9 cellular contexts compared by ENCODE assay signal in genomic region chr12:57852195-57852594, GRCh38. TPM values are rescaled to one million over a fixed set of nuclear protein-coding genes. Genes with fewer than 3 reads are reported as not detected.
A peak's percentile ranks its signal among the peaks of the same experiment; 100 is the strongest.
DNase-seq lines count a peak whose midpoint lies in the region; ATAC-seq and TF ChIP-seq lines count a peak whose summit lies in the region.
"Had no signal": no experiment of that assay in that cellular context is flagged by ENCODE, and none has a peak within 500 bp of the region (broad histone marks: within the 10 kb centered on the region; RNA-seq: fewer than 3 reads in every experiment).

No MANE protein-coding gene starts in this region.

- ATAC-seq in right cardiac atrium (peak; percentile 13 to 53), HG02763 (IDR thresholded peaks at IDR 0.05; ENCODE audit: unreplicated experiment) (no peak), omental fat pad (ENCODE audit: low FRiP score) (no peak)

- H3K27ac ChIP-seq in BLaER1 (no peak overlapping the region), right cardiac atrium (ENCODE audit: low read length) (peak overlapping the region; percentile 65), ovary (peak overlapping the region; percentile 61 to 81)

- TF ChIP-seq CTCF in astrocyte of the cerebellum (IDR thresholded peaks at IDR 0.05; ENCODE audit: low read depth, low read length, missing control alignments) (no peak), ovary (IDR thresholded peaks at IDR 0.05) (no peak), BE2C (IDR thresholded peaks at IDR 0.05; ENCODE audit: low read depth, low read length) (no peak), omental fat pad (IDR thresholded peaks at IDR 0.05) (no peak)

- TF ChIP-seq EP300 in ovary (IDR thresholded peaks at IDR 0.05) = no peak

- DNase-seq in astrocyte of the cerebellum (ENCODE audit: low read depth) (no peak), right cardiac atrium (peak; percentile 28 to 76 (median 73)), ovary (no peak), NCI-H1105 treated with DMSO at 0.1 percent for 48 hours (lab: John Stamatoyannopoulos, UW) (no peak), BE2C (no peak), omental fat pad (ENCODE audit: low spot score) (no peak)
- DNase-seq: NCI-H1930 had no signal

- peaks cover 67% of the 10 kb centered on the region for H3K27me3 ChIP-seq in BLaER1
- H3K27me3 ChIP-seq in right cardiac atrium (ENCODE audit: control insufficient read depth, insufficient read depth) = no peaks in the 10 kb centered on the region
- no peaks in the 10 kb centered on the region for H3K27me3 ChIP-seq in ovary
- no peaks in the 10 kb centered on the region for H3K27me3 ChIP-seq in BE2C

- peaks cover 8% of the 10 kb centered on the region; the same call in 1 of the 2 replicates for H3K9me3 ChIP-seq in BLaER1
- no peaks in the 10 kb centered on the region for H3K9me3 ChIP-seq in right cardiac atrium (ENCODE audit: control insufficient read depth, low read length)
- H3K9me3 ChIP-seq in ovary = no peaks in the 10 kb centered on the region
- no peaks in the 10 kb centered on the region for H3K9me3 ChIP-seq in BE2C

- in situ Hi-C loops in astrocyte of the cerebellum (cut with HindIII; ENCODE audit: low sequenced_read_pairs) = no loop called here

- H3K36me3 ChIP-seq in BLaER1 (no peaks in the 10 kb centered on the region), ovary (no peaks in the 10 kb centered on the region), BE2C (no peaks in the 10 kb centered on the region)

- intact Hi-C loops in right cardiac atrium (cut with DNase I) (no loop called here), ovary (cut with DNase I) (no loop called here)

- H3K4me3 ChIP-seq in BLaER1 (peak overlapping the region; percentile 31; the same call in 1 of the 2 replicates), astrocyte of the cerebellum (ENCODE audit: low read depth, low read length) (peak overlapping the region; percentile 15), right cardiac atrium (ENCODE audit: low read length) (peak overlapping the region; percentile 21), ovary (peak overlapping the region; percentile 36), BE2C (ENCODE audit: low read depth, low read length) (no peak overlapping the region)

- H3K4me1 ChIP-seq in BLaER1 (peaks cover 35% of the 10 kb centered on the region), right cardiac atrium (ENCODE audit: control insufficient read depth, insufficient read depth, low read length) (peaks cover 11% of the 10 kb centered on the region), ovary (ENCODE audit: insufficient read depth) (peaks cover 6% of the 10 kb centered on the region), BE2C (no peaks in the 10 kb centered on the region)

- TF ChIP-seq POLR2A in ovary (IDR thresholded peaks at IDR 0.05) = no peak

- peak overlapping the region; percentile 55 for H3K4me2 ChIP-seq in BLaER1

- peaks cover 13% of the 10 kb centered on the region for H4K20me1 ChIP-seq in BLaER1

- no peak overlapping the region for H3K9ac ChIP-seq in BLaER1

- WGBS in right cardiac atrium = 32% methylated on average over 11 of the region's 11 CpGs
- 30 to 36% (median 35%) methylated on average over 10 to 11 of the region's 11 CpGs for WGBS in ovary, 3 donors

RNA-seq across cellular contexts. Expression of gene CTDSP2, which starts 5.7 kb away (rescaled TPM):
- total RNA-seq in right cardiac atrium = 100 to 1,000 TPM in 2 of 4 donors, 10 to 100 TPM in 2; 94.3 to 116 (median 103) TPM
- 41.7 TPM for polyA plus RNA-seq in right cardiac atrium
- 100 to 1,000 TPM in 6 of 7 donors, 10 to 100 TPM in 1; 73.1 to 212 (median 189) TPM for total RNA-seq in ovary
- polyA plus RNA-seq in ovary = 100 to 1,000 TPM in 1 of 2 donors, 10 to 100 TPM in 1; 94.8 to 165 TPM
- 115 TPM for polyA plus RNA-seq in BE2C (2012; ENCODE audit: insufficient read depth, insufficient read length, low read depth)
- total RNA-seq in omental fat pad = 100 to 1,000 TPM; 106 to 179 (median 150) TPM

RNA-seq across cellular contexts. Expression of gene AVIL, which starts 33.7 kb away (rescaled TPM):
- total RNA-seq in right cardiac atrium (1 to 10 TPM; 2.6 to 4.1 (median 3.2) TPM), ovary (1 to 10 TPM; 1.4 to 5.3 (median 4.7) TPM), omental fat pad (1 to 10 TPM; 6.4 to 9.5 (median 8.7) TPM)
- polyA plus RNA-seq in right cardiac atrium (3.2 TPM), ovary (1 to 10 TPM; 2.9 to 8.1 TPM)
- polyA plus RNA-seq in BE2C (2012; ENCODE audit: insufficient read depth, insufficient read length, low read depth) = 8.1 TPM

Comparison
In these comparisons a context has a peak if more than half of its experiments do, and no peak if none do; other contexts are left out.
1. DNase-seq: peak in right cardiac atrium (3 of 3); none in astrocyte of the cerebellum (single experiment), ovary (0 of 5), NCI-H1105 treated with DMSO at 0.1 percent for 48 hours (single experiment), BE2C (single experiment) and omental fat pad (single experiment).
2. ATAC-seq: peak in right cardiac atrium (2 of 2); none in HG02763 (single experiment) and omental fat pad (single experiment).